Comparison of ENCODE assay signal across 11 cellular contexts in genomic region chr4:140497776-140498636, GRCh38. TPM values are rescaled to one million over a fixed set of nuclear protein-coding genes. Genes with fewer than 3 reads are reported as not detected.
DNase-seq lines count a peak whose midpoint lies in the region; ATAC-seq and TF ChIP-seq lines count a peak whose summit lies in the region.
"Had no signal": no experiment of that assay in that cellular context is flagged by ENCODE, and none has a peak within 500 bp of the region (broad histone marks: within the 10 kb centered on the region; RNA-seq: fewer than 3 reads in every experiment).

MGAT4D (minus strand) TSS chr4:140498293; CDS start chr4:140498222, 71 bp downstream.

- DNase-seq in Right ventricle myocardium inferior (ENCODE audit: missing footprints) = peak; percentile 59
- DNase-seq in cardiac septum (ENCODE audit: low spot score) = no peak
- no peak for DNase-seq in effector memory CD8-positive, alpha-beta T cell
- peak; percentile 57 for DNase-seq in upper lobe of right lung
- DNase-seq in GDM1 (lab: John Stamatoyannopoulos, UW) = no peak
- DNase-seq: COR-L47, SJCRH30 had no signal

- no peaks in the 10 kb centered on the region for H3K36me3 Mint-ChIP-seq in effector memory CD8-positive, alpha-beta T cell (ENCODE audit: insufficient read depth)

- H3K9me3 Mint-ChIP-seq in effector memory CD8-positive, alpha-beta T cell = no peaks in the 10 kb centered on the region

- peaks cover 68 to 69% of the 10 kb centered on the region in 2 donors for H3K27me3 Mint-ChIP-seq in effector memory CD8-positive, alpha-beta T cell

- H3K27ac Mint-ChIP-seq in effector memory CD8-positive, alpha-beta T cell = no peak within 1 kb of the TSS

- H3K27ac ChIP-seq in mucosa of rectum (ENCODE audit: low read depth in 2 of 2, low read length in 2 of 2) (no peak within 1 kb of the TSS), upper lobe of right lung (no peak within 1 kb of the TSS)
- H3K27ac ChIP-seq: KMS-11, SJCRH30 had no signal

- H3K9me3 ChIP-seq in mucosa of rectum (ENCODE audit: control insufficient read depth in 2 of 2, low read length in 2 of 2) (no peaks in the 10 kb centered on the region), upper lobe of right lung (no peaks in the 10 kb centered on the region)
- H3K9me3 ChIP-seq: SJCRH30 had no signal

- H3K27me3 ChIP-seq in mucosa of rectum (ENCODE audit: control insufficient read depth in 2 of 2, insufficient read depth in 2 of 2, low read length in 2 of 2) (peaks cover 23 to 26% of the 10 kb centered on the region in 2 donors), upper lobe of right lung (peaks cover 44% of the 10 kb centered on the region)
- H3K27me3 ChIP-seq: SJCRH30 had no signal

- H3K4me3 Mint-ChIP-seq in effector memory CD8-positive, alpha-beta T cell = peak within 1 kb of the TSS; percentile 9 to 40

- no peaks in the 10 kb centered on the region for H3K36me3 ChIP-seq in mucosa of rectum (ENCODE audit: control insufficient read depth in 2 of 2, insufficient read depth in 2 of 2, low read length in 2 of 2)
- H3K36me3 ChIP-seq in upper lobe of right lung = no peaks in the 10 kb centered on the region
- H3K36me3 ChIP-seq: SJCRH30 had no signal

- intact Hi-C loops in Right ventricle myocardium inferior (cut with DNase I) = no loop called here
- intact Hi-C loops in cardiac septum (cut with DNase I) = no loop called here
- intact Hi-C loops in upper lobe of right lung (cut with DNase I) = no loop called here

- TF ChIP-seq CTCF in upper lobe of right lung (IDR thresholded peaks at IDR 0.05) = no peak

- H3K9ac ChIP-seq in mucosa of rectum (ENCODE audit: low read depth in 1 of 2, low read length in 2 of 2) = no peak within 1 kb of the TSS
- H3K9ac ChIP-seq: KMS-11 had no signal

- peaks cover 0 to 4% of the 10 kb centered on the region in 2 donors for H3K4me1 Mint-ChIP-seq in effector memory CD8-positive, alpha-beta T cell (ENCODE audit: low read depth in 2 of 2)

- H3K4me3 ChIP-seq in mucosa of rectum (ENCODE audit: low read length in 2 of 2) (peak within 1 kb of the TSS; percentile 20 to 57), upper lobe of right lung (peak within 1 kb of the TSS; percentile 9)
- H3K4me3 ChIP-seq: SJCRH30 had no signal

- ATAC-seq in Right ventricle myocardium inferior = no peak
- ATAC-seq in effector memory CD8-positive, alpha-beta T cell (replicated peaks) = peak; percentile 10
- ATAC-seq in upper lobe of right lung = peak; percentile 51
- ATAC-seq in GM21786 (IDR thresholded peaks at IDR 0.05; ENCODE audit: unreplicated experiment) = no peak
- no peak for ATAC-seq in GM21619 (IDR thresholded peaks at IDR 0.05; ENCODE audit: unreplicated experiment)

- H3K4me1 ChIP-seq in mucosa of rectum (ENCODE audit: control insufficient read depth in 2 of 2, insufficient read depth in 2 of 2, low read length in 2 of 2) = no peaks in the 10 kb centered on the region
- peaks cover 5% of the 10 kb centered on the region for H3K4me1 ChIP-seq in upper lobe of right lung
- H3K4me1 ChIP-seq: SJCRH30 had no signal

RNA-seq across cellular contexts. Expression of gene MGAT4D, which starts in this region (rescaled TPM):
- not detected for total RNA-seq in Right ventricle myocardium inferior
- total RNA-seq in cardiac septum = not detected
- total RNA-seq in upper lobe of right lung = not detected
- total RNA-seq: SJCRH30 had no signal

Comparison
In these comparisons a context has a peak if more than half of its experiments do, and no peak if none do; other contexts are left out.
1. Peak in DNase-seq in Right ventricle myocardium inferior; RNA of the gene not detected or under 1 TPM.
2. Peak in DNase-seq, ATAC-seq and H3K4me3 ChIP-seq in upper lobe of right lung; RNA of the gene not detected or under 1 TPM.